In the genomic region with DNA sequence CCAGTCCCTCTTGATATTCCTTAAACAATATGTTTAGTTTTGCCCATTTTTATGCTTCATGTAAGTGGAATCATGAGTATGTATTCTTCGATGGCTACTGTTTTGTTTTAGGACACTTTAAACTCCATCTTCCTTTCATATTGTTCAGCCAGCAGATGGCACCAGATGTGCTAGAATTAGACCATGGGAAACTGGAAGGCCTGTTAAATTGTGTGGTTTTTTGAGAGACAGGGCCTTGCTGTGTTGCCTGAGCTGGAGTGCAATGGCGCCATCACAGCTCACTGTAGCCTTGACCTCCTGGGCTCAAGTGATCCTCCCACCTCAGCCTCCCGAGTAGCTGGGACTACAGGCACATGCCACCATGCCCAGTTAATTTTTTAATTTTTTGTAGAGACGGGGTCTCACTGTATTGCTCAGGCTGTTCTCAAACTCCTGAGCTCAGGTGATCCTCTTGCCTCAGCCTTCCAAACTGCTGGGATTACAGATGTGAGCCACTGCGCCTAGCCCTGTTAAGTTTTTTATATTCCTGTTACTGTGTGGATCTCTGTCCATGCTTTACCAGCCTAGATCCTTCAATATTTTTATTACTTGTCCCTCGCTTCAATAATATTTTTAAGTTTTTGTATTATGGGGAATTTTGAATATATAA, we compare ENCODE assay signal across 8 cellular contexts. TPM values are rescaled to one million over a fixed set of nuclear protein-coding genes. Genes with fewer than 3 reads are reported as not detected.
DNase-seq lines count a peak whose midpoint lies in the region; ATAC-seq and TF ChIP-seq lines count a peak whose summit lies in the region.
"Not testable (repeated sequence)": the region's sequence is repeated elsewhere in the genome, so short reads cannot be mapped to it uniquely, and the experiment has no call there.

No MANE protein-coding gene starts in this region.

- peak overlapping the region; percentile 0 for H3K27ac Mint-ChIP-seq in glutamatergic neuron (ENCODE audit: unreplicated experiment)
- not testable (repeated sequence) for H3K27ac Mint-ChIP-seq in natural killer cell

- intact Hi-C loops in body of pancreas (cut with DNase I); natural killer cell (cut with micrococcal nuclease); thyroid gland (cut with DNase I): not testable (repeated sequence)

- not testable (repeated sequence) for H3K27me3 ChIP-seq in WERI-Rb-1 (ENCODE audit: insufficient read depth, low read depth, severe bottlenecking); body of pancreas; thyroid gland

- not testable (repeated sequence) for H3K36me3 ChIP-seq in WERI-Rb-1; body of pancreas (replicated peaks in 1 of 2; ENCODE audit: insufficient read depth in 1 of 2, low read depth in 2 of 2)
- peaks cover 4 to 14% of the 10 kb centered on the region in 2 donors for H3K36me3 ChIP-seq in thyroid gland

- WGBS in body of pancreas, 2 donors, result 56 to 69% methylated on average over 5 to 6 of the region's 6 CpGs
- WGBS in thyroid gland, 2 donors, result 73 to 84% methylated on average over 6 of the region's 6 CpGs

- not testable (repeated sequence) for H3K4me3 Mint-ChIP-seq in glutamatergic neuron (ENCODE audit: unreplicated experiment); natural killer cell

- H3K36me3 Mint-ChIP-seq in glutamatergic neuron (ENCODE audit: unreplicated experiment); natural killer cell: not testable (repeated sequence)

- not testable (repeated sequence) for H3K9me3 ChIP-seq in WERI-Rb-1 (ENCODE audit: severe bottlenecking); body of pancreas; thyroid gland

- DNase-seq in DMS53 treated with DMSO at 0.1 percent for 48 hours (lab: John Stamatoyannopoulos, UW; ENCODE audit: unreplicated experiment), result peak; percentile 16
- not testable (repeated sequence) for DNase-seq in HFF-Myc (ENCODE audit: extremely low read depth, low read depth); glutamatergic neuron; natural killer cell
- DNase-seq in NCI-H69 (lab: John Stamatoyannopoulos, UW), result peak; percentile 7
- peak; percentile 50 for DNase-seq in WERI-Rb-1
- DNase-seq in body of pancreas, result peak; percentile 35 to 65 (median 38)
- DNase-seq in thyroid gland, result peak; percentile 10 to 34

- not testable (repeated sequence) for H3K4me1 ChIP-seq in body of pancreas, thyroid gland

- H3K4me1 Mint-ChIP-seq in glutamatergic neuron (ENCODE audit: low read depth, unreplicated experiment); natural killer cell: not testable (repeated sequence)

- not testable (repeated sequence) for TF ChIP-seq POLR2A in body of pancreas (IDR thresholded peaks at IDR 0.05); thyroid gland (IDR thresholded peaks at IDR 0.05)

- TF ChIP-seq CTCF in HFF-Myc (IDR thresholded peaks at IDR 0.05; ENCODE audit: low read depth, low read length, missing control alignments), result peak; percentile 15
- peak; percentile 20; the same call in 1 of the 2 replicates for TF ChIP-seq CTCF in WERI-Rb-1 (IDR thresholded peaks at IDR 0.05; ENCODE audit: low read depth, low read length)
- TF ChIP-seq CTCF in body of pancreas (IDR thresholded peaks at IDR 0.05), result peak in 6 of 7 experiments; percentile 13 to 49 (median 40)
- not testable (repeated sequence) for TF ChIP-seq CTCF in glutamatergic neuron (IDR thresholded peaks at IDR 0.05; ENCODE audit: partially characterized antibody, unreplicated experiment); natural killer cell (IDR thresholded peaks at IDR 0.05)
- peak in 3 of 6 experiments; percentile 30 to 38 (median 35) for TF ChIP-seq CTCF in thyroid gland (IDR thresholded peaks at IDR 0.05)

- not testable (repeated sequence) for H3K9me3 Mint-ChIP-seq in glutamatergic neuron (ENCODE audit: unreplicated experiment); natural killer cell

- H3K4me3 ChIP-seq in HFF-Myc (replicated peaks; ENCODE audit: low read depth, low read length); WERI-Rb-1 (ENCODE audit: low read depth, low read length); body of pancreas; thyroid gland (replicated peaks in 1 of 3): not testable (repeated sequence)

- not testable (repeated sequence) for H3K27ac ChIP-seq in WERI-Rb-1, body of pancreas, thyroid gland

- peak; percentile 58 for ATAC-seq in body of pancreas
- peak; percentile 67 to 76 (median 75) for ATAC-seq in natural killer cell

- not testable (repeated sequence) for H3K27me3 Mint-ChIP-seq in glutamatergic neuron (ENCODE audit: unreplicated experiment); natural killer cell (ENCODE audit: low read depth in 2 of 2)

RNA-seq across cellular contexts. Expression of gene TIMM23, which starts 11.4 kb away (rescaled TPM):
- total RNA-seq in body of pancreas (10 to 100 TPM; 18.7 to 34.9 TPM), glutamatergic neuron (ENCODE audit: unreplicated experiment) (56.0 TPM), natural killer cell (10 to 100 TPM; 26.9 to 31.5 (median 27.3) TPM), thyroid gland (10 to 100 TPM; 68.7 to 85.6 (median 72.1) TPM)

RNA-seq across cellular contexts. Expression of gene NCOA4, which starts 46.8 kb away (rescaled TPM):
- total RNA-seq in body of pancreas, result 10 to 100 TPM; 60.2 to 80.1 TPM
- total RNA-seq in glutamatergic neuron (ENCODE audit: unreplicated experiment), result 90.5 TPM
- total RNA-seq in natural killer cell, result 100 to 1,000 TPM in 2 of 3 donors, 10 to 100 TPM in 1; 88.4 to 104 (median 103) TPM
- total RNA-seq in thyroid gland, result 100 to 1,000 TPM; 140 to 189 (median 160) TPM
